ENCODE assay signal across 34 cellular contexts in the genomic region with DNA sequence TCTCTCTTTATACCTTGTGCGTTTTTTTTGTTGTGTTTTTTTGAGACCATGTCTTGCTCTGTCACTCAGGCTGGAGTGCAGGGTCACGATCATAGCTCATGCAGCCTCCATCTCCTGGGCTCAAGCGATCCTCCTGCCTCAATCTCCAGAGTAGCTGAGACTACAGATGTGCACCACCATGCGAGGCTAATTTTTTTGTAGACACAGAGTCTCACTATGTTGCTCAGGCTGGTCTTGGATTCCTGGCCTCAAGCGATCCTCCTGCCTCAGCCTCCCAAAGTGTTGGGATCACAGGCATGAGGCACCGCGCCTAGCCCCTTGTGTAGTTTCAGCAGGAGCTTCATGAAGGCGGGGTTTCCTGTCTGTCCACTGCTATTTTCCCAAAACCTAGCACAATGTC. TPM values are rescaled to one million over a fixed set of nuclear protein-coding genes. Genes with fewer than 3 reads are reported as not detected.
"Had no signal": no experiment of that assay in that cellular context is flagged by ENCODE, and none has a peak within 500 bp of the region (broad histone marks: within the 10 kb centered on the region; RNA-seq: fewer than 3 reads in every experiment).

No MANE protein-coding gene starts in this region.

- FAIRE-seq: islet of Langerhans, kidney, small intestine, urothelium cell line had no signal

- H3K9ac ChIP-seq: neural progenitor cell had no signal

- H3K27ac Mint-ChIP-seq: immature natural killer cell; mesothelial cell of epicardium; naive B cell; natural killer cell; nephron progenitor cell; progenitor cell of endocrine pancreas; stimulated activated effector memory CD8-positive, alpha-beta T cell treated with anti-CD3 and anti-CD28 coated beads, Interleukin-12 subunit alpha, Interleukin-12 subunit beta, amount 100 ng/mL, for 72 hours; stimulated activated naive CD8-positive, alpha-beta T cell treated with anti-CD3 and anti-CD28 coated beads, Interleukin-15, Interleukin-2, amounts not matched to agents 100 ng/mL and 50 ng/mL, for 24 hours had no signal

- H3K4me3 Mint-ChIP-seq: immature natural killer cell; mesothelial cell of epicardium; natural killer cell; nephron progenitor cell; neural progenitor cell; stimulated activated effector memory CD8-positive, alpha-beta T cell treated with anti-CD3 and anti-CD28 coated beads, Interleukin-12 subunit alpha, Interleukin-12 subunit beta, amount 100 ng/mL, for 72 hours; stimulated activated naive CD8-positive, alpha-beta T cell treated with anti-CD3 and anti-CD28 coated beads, Interleukin-15, Interleukin-2, amounts not matched to agents 100 ng/mL and 50 ng/mL, for 24 hours had no signal

- H3K36me3 Mint-ChIP-seq: immature natural killer cell; mesothelial cell of epicardium; naive B cell; natural killer cell; neural progenitor cell; stimulated activated effector memory CD8-positive, alpha-beta T cell treated with anti-CD3 and anti-CD28 coated beads, Interleukin-12 subunit alpha, Interleukin-12 subunit beta, amount 100 ng/mL, for 72 hours had no signal

- H3K9me3 Mint-ChIP-seq: mesothelial cell of epicardium; natural killer cell; nephron progenitor cell; stimulated activated effector memory CD8-positive, alpha-beta T cell treated with anti-CD3 and anti-CD28 coated beads, Interleukin-12 subunit alpha, Interleukin-12 subunit beta, amount 100 ng/mL, for 72 hours; stimulated activated naive CD8-positive, alpha-beta T cell treated with anti-CD3 and anti-CD28 coated beads, Interleukin-15, Interleukin-2, amounts not matched to agents 100 ng/mL and 50 ng/mL, for 24 hours had no signal

- H3K4me2 ChIP-seq: neural progenitor cell had no signal

- H3K27ac ChIP-seq: heart left ventricle, left lung, neural progenitor cell, ovary, right atrium auricular region, spleen, suprapubic skin, thoracic aorta, tibial artery, upper lobe of right lung had no signal

- H3K36me3 ChIP-seq: heart left ventricle, left lung, neural progenitor cell, ovary, right atrium auricular region, spleen, suprapubic skin, thoracic aorta, tibial artery, upper lobe of right lung had no signal

- ATAC-seq: left colon; left lung; natural killer cell; sciatic nerve; stimulated activated effector memory CD8-positive, alpha-beta T cell treated with anti-CD3 and anti-CD28 coated beads, Interleukin-12 subunit alpha, Interleukin-12 subunit beta, amount 100 ng/mL, for 72 hours had no signal

- DNase-seq: heart left ventricle; hypothalamus; immature natural killer cell; left colon; left lung; mesendoderm; naive B cell; natural killer cell; nephron progenitor cell; ovary; small intestine; spleen; stimulated activated CD4-positive, alpha-beta T cell treated with anti-CD3 and anti-CD28 coated beads, Interleukin-4, amount 100 ng/mL, for 24 hours; trophoblast cell; upper lobe of right lung had no signal

- H3K9me3 ChIP-seq: heart left ventricle, left lung, ovary, right atrium auricular region, spleen, suprapubic skin, thoracic aorta, tibial artery, upper lobe of right lung had no signal

- H3K4me1 ChIP-seq: heart left ventricle, left lung, right atrium auricular region, spleen, suprapubic skin, tibial artery, upper lobe of right lung had no signal

- H3K4me1 Mint-ChIP-seq: immature natural killer cell had no signal

- H3K27me3 ChIP-seq: neural progenitor cell, ovary, right atrium auricular region, upper lobe of right lung had no signal

- H2AFZ ChIP-seq: neural progenitor cell had no signal

- H3K4me3 ChIP-seq: heart left ventricle, left lung, lung, neural progenitor cell, ovary, right atrium auricular region, spleen, suprapubic skin, thoracic aorta, tibial artery, upper lobe of right lung had no signal

RNA-seq across cellular contexts. Expression of a gene that starts 43.4 kb away (rescaled TPM):
- total RNA-seq: heart left ventricle, lower leg skin, natural killer cell, omental fat pad, ovary, pulmonary artery endothelial cell, right atrium auricular region, sciatic nerve, subcutaneous adipose tissue, suprapubic skin, thoracic aorta had no signal
- polyA plus RNA-seq: heart left ventricle, immature natural killer cell, ovary had no signal

RNA-seq across cellular contexts. Expression of a gene that starts 54.1 kb away (rescaled TPM):
- total RNA-seq: heart left ventricle, mononuclear cell, natural killer cell, right atrium auricular region, thoracic aorta had no signal
- polyA plus RNA-seq: heart left ventricle had no signal

RNA-seq across cellular contexts. Expression of a gene that starts 54.2 kb away (rescaled TPM):
- total RNA-seq: mononuclear cell, natural killer cell, pulmonary artery endothelial cell had no signal
- polyA plus RNA-seq: immature natural killer cell had no signal
